In genomic region chr19:11558881-11559828, GRCh38 we compare ENCODE assay signal across 1 cellular context.
TF ChIP-seq lines count a peak whose summit lies in the region.

TSS of gene ELOF1 (minus strand) at chr19:11559230. CDS start at chr19:11554347, 4,883 bp downstream.

TF ChIP-seq in HepG2, 621 proteins besides CTCF, POLR2A, EP300 and RAD21 (continued from another document):
- TF ChIP-seq HNF1B (CRISPR knock-in tag; IDR thresholded peaks at IDR 0.05) (peak; percentile 79), HNRNPUL1 (IDR thresholded peaks at IDR 0.05; ENCODE audit: low read depth, low read length) (no peak), ZNF501 (CRISPR knock-in tag; IDR thresholded peaks at IDR 0.05) (peak; percentile 82), ZC3H4 (CRISPR knock-in tag; IDR thresholded peaks at IDR 0.05; ENCODE audit: borderline replicate concordance) (no peak), ADNP (CRISPR knock-in tag; IDR thresholded peaks at IDR 0.05) (no peak), FOXA1 (IDR thresholded peaks at IDR 0.05) (peak; percentile 75), FOXA1 (CRISPR knock-in tag; IDR thresholded peaks at IDR 0.05) (peak; percentile 100), PAX8 (CRISPR knock-in tag; IDR thresholded peaks at IDR 0.05; ENCODE audit: borderline replicate concordance) (no peak), SNAI1 (CRISPR knock-in tag; IDR thresholded peaks at IDR 0.05; ENCODE audit: borderline replicate concordance) (no peak), ZNF337 (CRISPR knock-in tag; IDR thresholded peaks at IDR 0.05; ENCODE audit: borderline replicate concordance, low read depth) (no peak), THAP11 (CRISPR knock-in tag; IDR thresholded peaks at IDR 0.05) (peak; percentile 85)
